In genomic region chr1:154304664-154305337, GRCh38 we compare ENCODE assay signal across 14 cellular contexts. TPM values are rescaled to one million over a fixed set of nuclear protein-coding genes. Genes with fewer than 3 reads are reported as not detected.
DNase-seq lines count a peak whose midpoint lies in the region; ATAC-seq lines count a peak whose summit lies in the region.
"Had no signal": no experiment of that assay in that cellular context is flagged by ENCODE, and none has a peak within 500 bp of the region (broad histone marks: within the 10 kb centered on the region; RNA-seq: fewer than 3 reads in every experiment).

No MANE protein-coding gene starts in this region.

- H4K12ac ChIP-seq in trophoblast cell (ENCODE audit: low read depth, low read length) = no peak overlapping the region

- peaks cover 2% of the 10 kb centered on the region for H3K4me1 Mint-ChIP-seq in activated naive CD8-positive, alpha-beta T cell treated with anti-CD3 and anti-CD28 coated beads for 36 hours

- no peak overlapping the region for H3K4me2 ChIP-seq in trophoblast cell (ENCODE audit: low read length)

- no peak overlapping the region for H2AFZ ChIP-seq in trophoblast cell (ENCODE audit: insufficient read depth, low read length, poor library complexity)

- H2BK12ac ChIP-seq in trophoblast cell (ENCODE audit: low read length) = no peak overlapping the region

- no peak overlapping the region for H3K9ac ChIP-seq in trophoblast cell (ENCODE audit: low read length)

- no peak overlapping the region for H4K91ac ChIP-seq in trophoblast cell (ENCODE audit: low read depth, low read length)

- H3K14ac ChIP-seq in trophoblast cell (ENCODE audit: low read length) = no peak overlapping the region

- no peak overlapping the region for H2AK5ac ChIP-seq in trophoblast cell (ENCODE audit: low read length)

- H3K9me3 ChIP-seq in trophoblast cell (ENCODE audit: insufficient read depth, low read depth, low read length) = peaks cover 2% of the 10 kb centered on the region
- H3K9me3 ChIP-seq: suprapubic skin had no signal

- H3K18ac ChIP-seq in trophoblast cell (ENCODE audit: low read length) = no peak overlapping the region

- WGBS in trophoblast cell (ENCODE audit: extremely low coverage, insufficient coverage, insufficient read length) = no CpG with 5 or more reads among the region's 9 CpGs

- no peaks in the 10 kb centered on the region for H3K27me3 ChIP-seq in trophoblast cell (ENCODE audit: insufficient read depth, low read length)
- H3K27me3 ChIP-seq: suprapubic skin had no signal

- H3K4ac ChIP-seq in trophoblast cell (ENCODE audit: low read depth, low read length) = no peak overlapping the region

- no peaks in the 10 kb centered on the region for H3K9me3 Mint-ChIP-seq in activated naive CD8-positive, alpha-beta T cell treated with anti-CD3 and anti-CD28 coated beads for 36 hours

- H2BK5ac ChIP-seq in trophoblast cell (ENCODE audit: low read depth, low read length, poor library complexity) = no peak overlapping the region

- DNase-seq in activated CD4-positive, alpha-beta T cell treated with anti-CD3 and anti-CD28 coated beads for 4 hours = peak; percentile 8 to 27
- DNase-seq in activated CD4-positive, alpha-beta T cell treated with anti-CD3 and anti-CD28 coated beads for 1 hour = no peak
- DNase-seq in activated naive CD8-positive, alpha-beta T cell treated with anti-CD3 and anti-CD28 coated beads for 36 hours = peak; percentile 34
- peak; percentile 63 for DNase-seq in stimulated activated CD4-positive, alpha-beta T cell treated with anti-CD3 and anti-CD28 coated beads, Interleukin-4, amount 100 ng/mL, for 24 hours
- no peak for DNase-seq in COLO668 (lab: John Stamatoyannopoulos, UW; ENCODE audit: unreplicated experiment)
- DNase-seq in trophoblast cell = no peak
- DNase-seq: DMS79, NCI-H1694 treated with DMSO at 0.1 percent for 48 hours had no signal

- H3K27me3 Mint-ChIP-seq in activated naive CD8-positive, alpha-beta T cell treated with anti-CD3 and anti-CD28 coated beads for 36 hours = no peaks in the 10 kb centered on the region

- no peaks in the 10 kb centered on the region for H3K79me2 ChIP-seq in trophoblast cell (ENCODE audit: control insufficient read depth, insufficient read depth, low read length, poor library complexity)

- no peaks in the 10 kb centered on the region for H3K36me3 Mint-ChIP-seq in activated naive CD8-positive, alpha-beta T cell treated with anti-CD3 and anti-CD28 coated beads for 36 hours

- no peaks in the 10 kb centered on the region for H3K4me1 ChIP-seq in trophoblast cell (ENCODE audit: control insufficient read depth in 1 of 2, insufficient read depth in 2 of 2, low read length in 2 of 2)
- H3K4me1 ChIP-seq: suprapubic skin had no signal

- no peak overlapping the region for H3K23ac ChIP-seq in trophoblast cell (ENCODE audit: low read length)

- ATAC-seq in HG03196 (IDR thresholded peaks at IDR 0.05; ENCODE audit: unreplicated experiment) = peak; percentile 46
- ATAC-seq in HG02678 (IDR thresholded peaks at IDR 0.05; ENCODE audit: unreplicated experiment) = no peak

- no peak overlapping the region for H3K4me3 Mint-ChIP-seq in activated naive CD8-positive, alpha-beta T cell treated with anti-CD3 and anti-CD28 coated beads for 36 hours

- H4K8ac ChIP-seq in trophoblast cell (ENCODE audit: low read depth, low read length) = no peak overlapping the region

- H3K4me3 ChIP-seq in trophoblast cell (ENCODE audit: low read depth, low read length) = no peak overlapping the region
- H3K4me3 ChIP-seq: suprapubic skin had no signal

- H2BK120ac ChIP-seq in trophoblast cell (ENCODE audit: insufficient read depth, low read length, poor library complexity) = no peak overlapping the region

- H3K27ac ChIP-seq in trophoblast cell (ENCODE audit: low read depth, low read length) = no peak overlapping the region
- H3K27ac ChIP-seq: suprapubic skin had no signal

- no peak overlapping the region for H3K27ac Mint-ChIP-seq in activated naive CD8-positive, alpha-beta T cell treated with anti-CD3 and anti-CD28 coated beads for 36 hours

- H3K79me1 ChIP-seq in trophoblast cell (ENCODE audit: low read length) = no peaks in the 10 kb centered on the region

- H3K36me3 ChIP-seq in trophoblast cell (ENCODE audit: control insufficient read depth in 1 of 2, insufficient read depth in 2 of 2, low read length in 2 of 2) = no peaks in the 10 kb centered on the region
- H3K36me3 ChIP-seq: suprapubic skin had no signal

RNA-seq across cellular contexts. Expression of gene AQP10, which starts 16.1 kb away (rescaled TPM):
- total RNA-seq in activated naive CD8-positive, alpha-beta T cell treated with anti-CD3 and anti-CD28 coated beads for 36 hours = not detected
- not detected in 2 replicates for polyA plus RNA-seq in trophoblast cell (2013)
- total RNA-seq: A673, fibroblast of villous mesenchyme had no signal
- polyA plus RNA-seq: neural cell had no signal

RNA-seq across cellular contexts. Expression of gene ATP8B2, which starts 20.5 kb away (rescaled TPM):
- total RNA-seq in activated naive CD8-positive, alpha-beta T cell treated with anti-CD3 and anti-CD28 coated beads for 36 hours = 10 to 100 TPM; 64.9 to 66.4 TPM
- 9.5 and 9.6 TPM in 2 replicates for polyA plus RNA-seq in trophoblast cell (2013)

RNA-seq across cellular contexts. Expression of gene HAX1, which starts 32.4 kb away (rescaled TPM):
- 100 to 1,000 TPM; 167 to 181 TPM for total RNA-seq in activated naive CD8-positive, alpha-beta T cell treated with anti-CD3 and anti-CD28 coated beads for 36 hours
- polyA plus RNA-seq in trophoblast cell (2013) = 65.1 and 69.2 TPM in 2 replicates

Comparison
In these comparisons a context has a peak if more than half of its experiments do, and no peak if none do; other contexts are left out.
1. DNase-seq: peak in activated CD4-positive, alpha-beta T cell treated with anti-CD3 and anti-CD28 coated beads for 4 hours (2 of 2), activated naive CD8-positive, alpha-beta T cell treated with anti-CD3 and anti-CD28 coated beads for 36 hours (single experiment) and stimulated activated CD4-positive, alpha-beta T cell treated with anti-CD3 and anti-CD28 coated beads, Interleukin-4, amount 100 ng/mL, for 24 hours (single experiment); none in activated CD4-positive, alpha-beta T cell treated with anti-CD3 and anti-CD28 coated beads for 1 hour (single experiment), COLO668 (single experiment) and trophoblast cell (0 of 2).